ENCODE assay signal across 29 cellular contexts in genomic region chr9:135181336-135181735, GRCh38.
"Had no signal": no experiment of that assay in that cellular context is flagged by ENCODE, and none has a peak within 500 bp of the region (broad histone marks: within the 10 kb centered on the region; RNA-seq: fewer than 3 reads in every experiment).

No MANE protein-coding gene starts in this region.

- H3K4me2 ChIP-seq: neural progenitor cell, smooth muscle cell had no signal

- H3K4me1 ChIP-seq: left lung, lower lobe of right lung, neural progenitor cell, right lobe of liver, upper lobe of right lung had no signal

- H3K9me3 ChIP-seq: left lung, lower lobe of right lung, ovary, right atrium auricular region, right lobe of liver, testis, tibial artery, upper lobe of right lung had no signal

- H3K27ac ChIP-seq: left lung, lower lobe of right lung, neural progenitor cell, ovary, right atrium auricular region, right lobe of liver, testis, tibial artery, upper lobe of right lung had no signal

- FAIRE-seq: islet of Langerhans, kidney, urothelium cell line had no signal

- H2AFZ ChIP-seq: neural progenitor cell had no signal

- H3K9ac ChIP-seq: neural progenitor cell had no signal

- DNase-seq: hypothalamus; immature natural killer cell; kidney; left colon; lower lobe of right lung; mammary epithelial cell; mesenchymal stem cell; naive B cell; natural killer cell; nephron progenitor cell; ovary; right lobe of liver; stimulated activated CD4-positive, alpha-beta T cell treated with anti-CD3 and anti-CD28 coated beads, Interleukin-1b, Interleukin-23, amount 100 ng/mL, for 48 hours; stimulated activated CD4-positive, alpha-beta T cell treated with anti-CD3 and anti-CD28 coated beads, Interleukin-2, amount 100 ng/mL, for 48 hours; stimulated activated CD4-positive, alpha-beta T cell treated with anti-CD3 and anti-CD28 coated beads, Interleukin-4, amount 100 ng/mL, for 4 hours; stimulated activated CD8-positive, alpha-beta memory T cell treated with anti-CD3 and anti-CD28 coated beads, Interleukin-4, amount 100 ng/mL, for 48 hours; stimulated activated naive CD4-positive, alpha-beta T cell treated with Interleukin-2 at 50 U/mL for 16 hours; stimulated activated naive CD8-positive, alpha-beta T cell treated with anti-CD3 and anti-CD28 coated beads, Interleukin-15, amount 100 ng/mL, for 72 hours; substantia nigra; testis; tibial artery; trophoblast cell; upper lobe of right lung had no signal

- H3K36me3 ChIP-seq: left lung, lower lobe of right lung, neural progenitor cell, ovary, right atrium auricular region, right lobe of liver, tibial artery, upper lobe of right lung had no signal

- H3K4me3 ChIP-seq: left lung, lower lobe of right lung, neural progenitor cell, ovary, right atrium auricular region, right lobe of liver, smooth muscle cell, testis, tibial artery, upper lobe of right lung had no signal

- H3K27me3 ChIP-seq: neural progenitor cell, ovary, right atrium auricular region, right lobe of liver, testis, upper lobe of right lung had no signal
